ENCODE assay signal across 1 cellular context in the genomic region with DNA sequence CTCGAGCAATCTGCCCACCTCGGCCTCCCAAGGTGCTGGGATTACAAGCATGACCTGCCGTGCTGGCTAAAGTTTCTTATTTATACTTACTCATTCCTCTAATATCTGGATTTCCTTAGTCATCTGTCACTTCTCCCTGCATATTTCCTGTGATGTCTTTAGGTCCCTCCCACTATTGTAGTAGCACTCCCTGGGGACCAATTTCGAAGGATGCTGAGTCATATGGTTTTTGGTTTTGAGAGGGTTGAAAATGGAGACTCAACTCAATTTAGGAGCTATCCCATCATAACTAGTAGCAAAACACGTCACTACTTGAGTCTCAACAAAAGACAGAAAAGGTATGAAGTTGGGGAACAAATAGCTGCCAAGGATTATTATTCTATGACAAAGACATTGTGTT.
A peak's percentile ranks its signal among the peaks of the same experiment; 100 is the strongest.
TF ChIP-seq lines count a peak whose summit lies in the region.

No MANE protein-coding gene starts in this region.

TF ChIP-seq in endothelial cell of umbilical vein, 7 proteins besides CTCF, POLR2A, EP300 and RAD21:
- TF ChIP-seq MYC (IDR thresholded peaks at IDR 0.05; ENCODE audit: low read depth, low read length) (no peak), EZH2 (IDR thresholded peaks at IDR 0.05; ENCODE audit: borderline replicate concordance, low read depth, low read length, severe bottlenecking) (no peak), JUN (IDR thresholded peaks at IDR 0.05; ENCODE audit: borderline replicate concordance, insufficient read depth, insufficient read length, low read depth) (peak; percentile 32), GATA2 (IDR thresholded peaks at IDR 0.05; ENCODE audit: insufficient read depth, insufficient read length, low read depth, low read length) (no peak), POLR2AphosphoS5 (IDR thresholded peaks at IDR 0.05; ENCODE audit: insufficient read depth, low read depth, low read length) (no peak), FOS (IDR thresholded peaks at IDR 0.05; ENCODE audit: borderline replicate concordance, insufficient read depth, low read length) (peak; percentile 18)
- TF ChIP-seq, protein P1, sequence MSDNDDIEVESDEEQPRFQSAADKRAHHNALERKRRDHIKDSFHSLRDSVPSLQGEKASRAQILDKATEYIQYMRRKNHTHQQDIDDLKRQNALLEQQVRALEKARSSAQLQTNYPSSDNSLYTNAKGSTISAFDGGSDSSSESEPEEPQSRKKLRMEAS (IDR thresholded peaks at IDR 0.05; ENCODE audit: insufficient read depth, insufficient read length) = no peak
